ENCODE assay signal across 15 cellular contexts in the genomic region with DNA sequence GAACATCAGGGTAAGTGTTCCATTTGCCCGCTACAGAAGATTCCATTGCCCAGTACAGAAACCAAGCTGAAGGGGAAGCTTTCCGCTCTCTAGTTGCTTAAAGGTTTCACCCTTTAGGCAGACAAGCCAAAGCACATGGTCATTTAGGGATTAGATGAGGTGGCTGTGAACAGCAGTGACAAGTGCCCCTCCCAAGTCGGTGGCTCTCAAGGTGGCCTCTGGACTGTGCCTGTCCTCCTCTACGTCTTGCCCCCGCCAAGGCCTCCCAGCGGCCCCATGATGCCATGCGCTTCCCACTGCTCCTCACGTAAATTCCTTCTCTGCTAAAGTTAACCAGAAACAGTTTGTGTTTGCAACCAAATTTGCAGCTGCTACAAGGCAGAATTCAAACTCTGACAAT. TPM values are rescaled to one million over a fixed set of nuclear protein-coding genes. Genes with fewer than 3 reads are reported as not detected.
A peak's percentile ranks its signal among the peaks of the same experiment; 100 is the strongest.
DNase-seq lines count a peak whose midpoint lies in the region; ATAC-seq and TF ChIP-seq lines count a peak whose summit lies in the region.
"Had no signal": no experiment of that assay in that cellular context is flagged by ENCODE, and none has a peak within 500 bp of the region (broad histone marks: within the 10 kb centered on the region; RNA-seq: fewer than 3 reads in every experiment).

No MANE protein-coding gene starts in this region.

- no peak overlapping the region for H3K27ac ChIP-seq in WERI-Rb-1
- H3K27ac ChIP-seq in tibial artery = no peak overlapping the region
- no peak overlapping the region for H3K27ac ChIP-seq in psoas muscle
- H3K27ac ChIP-seq: BLaER1 treated with 17β-estradiol and CSF1 and Interleukin-3, amounts not matched to agents 10 nM and 100 nM had no signal

- peaks cover 7% of the 10 kb centered on the region for H3K27me3 Mint-ChIP-seq in nephron (ENCODE audit: low read depth)

- H3K27me3 ChIP-seq in WERI-Rb-1 (ENCODE audit: insufficient read depth, low read depth, severe bottlenecking) (no peaks in the 10 kb centered on the region), tibial artery (peaks cover 0 to 6% of the 10 kb centered on the region in 2 donors), psoas muscle (ENCODE audit: insufficient read depth in 3 of 3, low read length in 2 of 3) (no peaks in the 10 kb centered on the region)

- H3K36me3 ChIP-seq in WERI-Rb-1 = no peaks in the 10 kb centered on the region
- H3K36me3 ChIP-seq in tibial artery = no peaks in the 10 kb centered on the region
- no peaks in the 10 kb centered on the region for H3K36me3 ChIP-seq in psoas muscle (ENCODE audit: insufficient read depth in 1 of 2, low read depth in 1 of 2)
- H3K36me3 ChIP-seq: BLaER1 treated with 17β-estradiol and CSF1 and Interleukin-3, amounts not matched to agents 10 nM and 100 nM had no signal

- peak; percentile 30 for DNase-seq in activated CD8-positive, alpha-beta memory T cell treated with anti-CD3 and anti-CD28 coated beads for 24 hours
- no peak for DNase-seq in activated CD8-positive, alpha-beta memory T cell treated with anti-CD3 and anti-CD28 coated beads, Interleukin-2, amount 50 U/mL, for 48 hours
- DNase-seq in WERI-Rb-1 = peak; percentile 44
- DNase-seq in tibial artery = no peak
- DNase-seq in activated CD4-positive, alpha-beta T cell treated with anti-CD3 and anti-CD28 coated beads for 48 hours = no peak
- no peak for DNase-seq in psoas muscle
- DNase-seq: 8988T, Calu3, DMS79 treated with DMSO at 0.1 percent for 48 hours, H9 had no signal

- H3K4me3 Mint-ChIP-seq in nephron = no peak overlapping the region
- H3K4me3 Mint-ChIP-seq: B cell; CD8-positive, alpha-beta T cell; H9 had no signal

- 79 to 86% (median 81%) methylated on average over 8 of the region's 8 CpGs for WGBS in psoas muscle, 3 donors

- TF ChIP-seq CTCF in WERI-Rb-1 (IDR thresholded peaks at IDR 0.05; ENCODE audit: low read depth, low read length) = no peak
- TF ChIP-seq CTCF in nephron (IDR thresholded peaks at IDR 0.05; ENCODE audit: unreplicated experiment in 3 of 3) = no peak
- TF ChIP-seq CTCF in tibial artery (IDR thresholded peaks at IDR 0.05) = no peak
- no peak for TF ChIP-seq CTCF in psoas muscle (IDR thresholded peaks at IDR 0.05)

- peak overlapping the region in 2 of 3 experiments; percentile 5 for H3K27ac Mint-ChIP-seq in nephron
- H3K27ac Mint-ChIP-seq: B cell; CD8-positive, alpha-beta T cell; H9 had no signal

- H3K9me3 Mint-ChIP-seq in nephron = no peaks in the 10 kb centered on the region
- H3K9me3 Mint-ChIP-seq: CD8-positive, alpha-beta T cell; H9 had no signal

- no peak for ATAC-seq in psoas muscle
- ATAC-seq: CD8-positive, alpha-beta T cell; GM12878 had no signal

- H3K9me3 ChIP-seq in WERI-Rb-1 (ENCODE audit: severe bottlenecking) (no peaks in the 10 kb centered on the region), tibial artery (no peaks in the 10 kb centered on the region), psoas muscle (no peaks in the 10 kb centered on the region)
- H3K9me3 ChIP-seq: BLaER1 treated with 17β-estradiol and CSF1 and Interleukin-3, amounts not matched to agents 10 nM and 100 nM had no signal

- intact Hi-C loops in tibial artery (cut with DNase I; ENCODE audit: low total_unique reads) = no loop called here
- intact Hi-C loops in psoas muscle (cut with DNase I) = no loop called here

- peak overlapping the region; percentile 5; the same call in 1 of the 2 replicates for H3K4me3 ChIP-seq in WERI-Rb-1 (ENCODE audit: low read depth, low read length)
- H3K4me3 ChIP-seq in tibial artery = no peak overlapping the region
- H3K4me3 ChIP-seq in psoas muscle = no peak overlapping the region
- H3K4me3 ChIP-seq: BLaER1 treated with 17β-estradiol and CSF1 and Interleukin-3, amounts not matched to agents 10 nM and 100 nM; GM12878 had no signal

- peaks cover 31% of the 10 kb centered on the region for H3K4me1 Mint-ChIP-seq in nephron
- H3K4me1 Mint-ChIP-seq: B cell had no signal

- no peaks in the 10 kb centered on the region for H3K36me3 Mint-ChIP-seq in nephron (ENCODE audit: low read depth)
- H3K36me3 Mint-ChIP-seq: CD8-positive, alpha-beta T cell had no signal

- no peaks in the 10 kb centered on the region for H3K4me1 ChIP-seq in tibial artery
- peaks cover 33% of the 10 kb centered on the region for H3K4me1 ChIP-seq in psoas muscle

RNA-seq across cellular contexts. Expression of a gene that starts 24.2 kb away (rescaled TPM):
- 10 to 100 TPM; 17.3 to 35.4 (median 29.2) TPM for total RNA-seq in psoas muscle
- polyA plus RNA-seq in psoas muscle = 1 to 10 TPM; 2.1 to 8.5 (median 2.8) TPM

RNA-seq across cellular contexts. Expression of a gene that starts 56.6 kb away (rescaled TPM):
- total RNA-seq in psoas muscle = 10 to 100 TPM in 2 of 4 donors, 1 to 10 TPM in 2; 9.3 to 13.8 (median 11.2) TPM
- 10 to 100 TPM; 12.2 to 23.7 (median 17.6) TPM for polyA plus RNA-seq in psoas muscle

Comparison
In these comparisons a context has a peak if more than half of its experiments do, and no peak if none do; other contexts are left out.
1. DNase-seq: peak in activated CD8-positive, alpha-beta memory T cell treated with anti-CD3 and anti-CD28 coated beads for 24 hours (single experiment) and WERI-Rb-1 (single experiment); none in activated CD8-positive, alpha-beta memory T cell treated with anti-CD3 and anti-CD28 coated beads, Interleukin-2, amount 50 U/mL, for 48 hours (single experiment), tibial artery (0 of 2), activated CD4-positive, alpha-beta T cell treated with anti-CD3 and anti-CD28 coated beads for 48 hours (single experiment) and psoas muscle (0 of 2).